8 cellular contexts compared by ENCODE assay signal in the genomic region with DNA sequence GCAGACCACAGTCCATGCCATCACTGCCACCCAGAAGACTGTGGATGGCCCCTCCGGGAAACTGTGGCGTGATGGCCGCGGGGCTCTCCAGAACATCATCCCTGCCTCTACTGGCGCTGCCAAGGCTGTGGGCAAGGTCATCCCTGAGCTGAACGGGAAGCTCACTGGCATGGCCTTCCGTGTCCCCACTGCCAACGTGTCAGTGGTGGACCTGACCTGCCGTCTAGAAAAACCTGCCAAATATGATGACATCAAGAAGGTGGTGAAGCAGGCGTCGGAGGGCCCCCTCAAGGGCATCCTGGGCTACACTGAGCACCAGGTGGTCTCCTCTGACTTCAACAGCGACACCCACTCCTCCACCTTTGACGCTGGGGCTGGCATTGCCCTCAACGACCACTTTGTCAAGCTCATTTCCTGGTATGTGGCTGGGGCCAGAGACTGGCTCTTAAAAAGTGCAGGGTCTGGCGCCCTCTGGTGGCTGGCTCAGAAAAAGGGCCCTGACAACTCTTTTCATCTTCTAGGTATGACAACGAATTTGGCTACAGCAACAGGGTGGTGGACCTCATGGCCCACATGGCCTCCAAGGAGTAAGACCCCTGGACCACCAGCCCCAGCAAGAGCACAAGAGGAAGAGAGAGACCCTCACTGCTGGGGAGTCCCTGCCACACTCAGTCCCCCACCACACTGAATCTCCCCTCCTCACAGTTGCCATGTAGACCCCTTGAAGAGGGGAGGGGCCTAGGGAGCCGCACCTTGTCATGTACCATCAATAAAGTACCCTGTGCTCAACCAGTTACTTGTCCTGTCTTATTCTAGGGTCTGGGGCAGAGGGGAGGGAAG. TPM values are rescaled to one million over a fixed set of nuclear protein-coding genes. Genes with fewer than 3 reads are reported as not detected.
DNase-seq lines count a peak whose midpoint lies in the region; TF ChIP-seq lines count a peak whose summit lies in the region.
"Not testable (repeated sequence)": the region's sequence is repeated elsewhere in the genome, so short reads cannot be mapped to it uniquely, and the experiment has no call there.

No MANE protein-coding gene starts in this region.

- TF ChIP-seq EP300 in suprapubic skin (IDR thresholded peaks at IDR 0.05): not testable (repeated sequence)

- peak overlapping the region; percentile 87 to 97 (median 94) for H3K4me3 Mint-ChIP-seq in brain

- H3K36me3 Mint-ChIP-seq in brain: peaks cover 56% of the 10 kb centered on the region

- peaks cover 74% of the 10 kb centered on the region for H3K4me1 Mint-ChIP-seq in brain

- intact Hi-C loops in posterior vena cava (cut with DNase I): loop anchor here (5.0 to 10.0 kb wide), 3 partner anchors 110 to 333 kb away; partner anchors contain the start of gene CD9 (in 1 of the 2)

- H3K36me3 ChIP-seq in KOPT-K1 (ENCODE audit: insufficient read depth, low read length) (peaks cover 73% of the 10 kb centered on the region), right atrium auricular region (peaks cover 34% of the 10 kb centered on the region), suprapubic skin (peaks cover 26% of the 10 kb centered on the region)

- H3K27ac Mint-ChIP-seq in brain: peak overlapping the region; percentile 77 to 100 (median 97)

- H3K27ac ChIP-seq in KOPT-K1 (ENCODE audit: low read depth, low read length, poor library complexity, severe bottlenecking): peak overlapping the region; percentile 99
- peak overlapping the region; percentile 77 to 99 for H3K27ac ChIP-seq in right atrium auricular region
- peak overlapping the region; percentile 68 for H3K27ac ChIP-seq in suprapubic skin

- TF ChIP-seq POLR2A in suprapubic skin (IDR thresholded peaks at IDR 0.05): not testable (repeated sequence)

- 14% methylated on average over 8 of the region's 17 CpGs for WGBS in suprapubic skin

- not testable (repeated sequence) for H3K27me3 ChIP-seq in right atrium auricular region, suprapubic skin

- H3K4me1 ChIP-seq in right atrium auricular region (peaks cover 0 to 77% of the 10 kb centered on the region in 2 donors), suprapubic skin (peaks cover 74% of the 10 kb centered on the region)

- H3K27me3 Mint-ChIP-seq in brain: not testable (repeated sequence)

- not testable (repeated sequence) for H3K9me3 ChIP-seq in KOPT-K1 (ENCODE audit: insufficient read depth, low read length, poor library complexity, severe bottlenecking); right atrium auricular region; suprapubic skin

- DNase-seq in DMS53 (lab: John Stamatoyannopoulos, UW): peak; percentile 98
- DNase-seq in NOMO-1 (lab: John Stamatoyannopoulos, UW; ENCODE audit: unreplicated experiment in 2 of 2): peak; percentile 56 to 71
- DNase-seq in activated CD4-positive, alpha-beta T cell treated with anti-CD3 and anti-CD28 coated beads for 48 hours: peak; percentile 89
- peak; percentile 89 for DNase-seq in right atrium auricular region (ENCODE audit: low spot score)
- peak; percentile 96 for DNase-seq in posterior vena cava (ENCODE audit: low spot score)
- DNase-seq in suprapubic skin (ENCODE audit: low spot score in 2 of 2): peak; percentile 91 to 93

- H3K9me3 Mint-ChIP-seq in brain: not testable (repeated sequence)

- not testable (repeated sequence) for H3K4me3 ChIP-seq in right atrium auricular region, suprapubic skin

- TF ChIP-seq CTCF in brain (conservative IDR thresholded peaks at IDR 0.05) (peak; percentile 69 to 81), right atrium auricular region (IDR thresholded peaks at IDR 0.05) (peak; percentile 80 to 89), suprapubic skin (IDR thresholded peaks at IDR 0.05) (peak; percentile 77 to 85)

RNA-seq across cellular contexts. Expression of gene GAPDH, which starts 3.5 kb away (rescaled TPM):
- polyA plus RNA-seq in brain (ENCODE audit: insufficient read depth, low read depth, low replicate concordance): 4,992 TPM
- total RNA-seq in right atrium auricular region (1,000 to 10,000 TPM; 4,693 to 5,476 TPM), posterior vena cava (1,000 to 10,000 TPM; 2,037 to 2,666 TPM), suprapubic skin (1,000 to 10,000 TPM; 1,442 to 2,828 (median 1,967) TPM)

RNA-seq across cellular contexts. Expression of gene IFFO1, which starts 18.0 kb away (rescaled TPM):
- 7.3 TPM for polyA plus RNA-seq in brain (ENCODE audit: insufficient read depth, low read depth, low replicate concordance)
- 10 to 100 TPM; 12.3 to 13.2 TPM for total RNA-seq in right atrium auricular region
- 10 to 100 TPM; 26.4 to 33.0 TPM for total RNA-seq in posterior vena cava
- 1 to 10 TPM; 1.9 to 5.8 (median 4.3) TPM for total RNA-seq in suprapubic skin

RNA-seq across cellular contexts. Expression of gene NOP2, which starts 30.3 kb away (rescaled TPM):
- 12.3 TPM for polyA plus RNA-seq in brain (ENCODE audit: insufficient read depth, low read depth, low replicate concordance)
- total RNA-seq in right atrium auricular region (10 to 100 TPM; 17.7 to 17.9 TPM), posterior vena cava (10 to 100 TPM; 18.6 to 27.1 TPM), suprapubic skin (10 to 100 TPM; 34.6 to 62.2 (median 42.3) TPM)

RNA-seq across cellular contexts. Expression of gene NCAPD2, which starts 43.9 kb away (rescaled TPM):
- polyA plus RNA-seq in brain (ENCODE audit: insufficient read depth, low read depth, low replicate concordance): 69.2 TPM
- total RNA-seq in right atrium auricular region (10 to 100 TPM; 11.6 to 53.5 TPM), posterior vena cava (10 to 100 TPM; 14.4 to 16.3 TPM), suprapubic skin (10 to 100 TPM; 22.6 to 43.2 (median 31.0) TPM)

RNA-seq across cellular contexts. Expression of gene MRPL51, which starts 44.7 kb away (rescaled TPM):
- 133 TPM for polyA plus RNA-seq in brain (ENCODE audit: insufficient read depth, low read depth, low replicate concordance)
- total RNA-seq in right atrium auricular region: 100 to 1,000 TPM in 1 of 2 donors, 10 to 100 TPM in 1; 87.7 to 104 TPM
- total RNA-seq in posterior vena cava: 100 to 1,000 TPM in 1 of 2 donors, 10 to 100 TPM in 1; 90.1 to 102 TPM
- total RNA-seq in suprapubic skin: 10 to 100 TPM; 28.0 to 42.2 (median 37.9) TPM
